Comparison of ENCODE assay signal across 14 cellular contexts in genomic region chr4:16532240-16532990, GRCh38.
DNase-seq lines count a peak whose midpoint lies in the region; ATAC-seq, FAIRE-seq and TF ChIP-seq lines count a peak whose summit lies in the region.
"Had no signal": no experiment of that assay in that cellular context is flagged by ENCODE, and none has a peak within 500 bp of the region (broad histone marks: within the 10 kb centered on the region; RNA-seq: fewer than 3 reads in every experiment).

No MANE protein-coding gene starts in this region.

- H3K27me3 ChIP-seq in pancreas = no peaks in the 10 kb centered on the region

- H3K36me3 ChIP-seq in pancreas = no peaks in the 10 kb centered on the region

- no peak overlapping the region for H3K27ac ChIP-seq in pancreas

- FAIRE-seq in pancreas (lab: Jason Lieb, UNC) = no peak

- TF ChIP-seq CTCF in pancreas (IDR thresholded peaks at IDR 0.05) = no peak

- intact Hi-C loops in pancreas (cut with DNase I) = no loop called here

- no peak overlapping the region for H3K4me3 ChIP-seq in pancreas

- ATAC-seq in pancreas (peak in 3 of 4 donors; percentile 77 to 80 (median 77)), HG02885 (IDR thresholded peaks at IDR 0.05; ENCODE audit: poor library complexity, unreplicated experiment) (no peak)

- DNase-seq in GM04504 (ENCODE audit: low read depth) (peak; percentile 82), astrocyte of the hippocampus (ENCODE audit: low read depth, low spot score) (peak; percentile 90), glomerular endothelial cell (ENCODE audit: extremely low read depth, low read depth, low spot score) (peak; percentile 86), pancreas (peak in 1 of 6 donors; percentile 12), mesenteric fat pad (ENCODE audit: low spot score) (no peak), NCI-H1436 (lab: John Stamatoyannopoulos, UW) (no peak), NAMALWA (ENCODE audit: low spot score) (no peak)
- DNase-seq: activated CD4-positive, alpha-beta memory T cell treated with anti-CD3 and anti-CD28 coated beads, Interleukin-2, amount 10 ng/mL, durations not matched to agents 7 days and 5 days; activated naive CD8-positive, alpha-beta T cell treated with anti-CD3 and anti-CD28 coated beads, Interleukin-2, amount 10 ng/mL, durations not matched to agents 7 days and 5 days; hypothalamus; Karpas-422; NCI-H69; nephron progenitor cell had no signal

- H3K9me3 ChIP-seq in pancreas = no peaks in the 10 kb centered on the region

- WGBS in pancreas, 2 donors = 49 to 60% methylated on average over 6 of the region's 6 CpGs

- peaks cover 0 to 4% (median 0%) of the 10 kb centered on the region in 3 donors for H3K4me1 ChIP-seq in pancreas

Comparison
In these comparisons a context has a peak if more than half of its experiments do, and no peak if none do; other contexts are left out.
1. DNase-seq: peak in GM04504 (single experiment), astrocyte of the hippocampus (single experiment) and glomerular endothelial cell (single experiment); none in mesenteric fat pad (single experiment), NCI-H1436 (single experiment) and NAMALWA (single experiment).